Comparison of ENCODE assay signal across 1 cellular context in genomic region chr11:78290293-78291176, GRCh38.
A peak's percentile ranks its signal among the peaks of the same experiment; 100 is the strongest.
TF ChIP-seq lines count a peak whose summit lies in the region.

No MANE protein-coding gene starts in this region.

TF ChIP-seq in HepG2, 621 proteins besides CTCF, POLR2A, EP300 and RAD21 (continued from another document and continues in another):
- TF ChIP-seq, protein P1, sequence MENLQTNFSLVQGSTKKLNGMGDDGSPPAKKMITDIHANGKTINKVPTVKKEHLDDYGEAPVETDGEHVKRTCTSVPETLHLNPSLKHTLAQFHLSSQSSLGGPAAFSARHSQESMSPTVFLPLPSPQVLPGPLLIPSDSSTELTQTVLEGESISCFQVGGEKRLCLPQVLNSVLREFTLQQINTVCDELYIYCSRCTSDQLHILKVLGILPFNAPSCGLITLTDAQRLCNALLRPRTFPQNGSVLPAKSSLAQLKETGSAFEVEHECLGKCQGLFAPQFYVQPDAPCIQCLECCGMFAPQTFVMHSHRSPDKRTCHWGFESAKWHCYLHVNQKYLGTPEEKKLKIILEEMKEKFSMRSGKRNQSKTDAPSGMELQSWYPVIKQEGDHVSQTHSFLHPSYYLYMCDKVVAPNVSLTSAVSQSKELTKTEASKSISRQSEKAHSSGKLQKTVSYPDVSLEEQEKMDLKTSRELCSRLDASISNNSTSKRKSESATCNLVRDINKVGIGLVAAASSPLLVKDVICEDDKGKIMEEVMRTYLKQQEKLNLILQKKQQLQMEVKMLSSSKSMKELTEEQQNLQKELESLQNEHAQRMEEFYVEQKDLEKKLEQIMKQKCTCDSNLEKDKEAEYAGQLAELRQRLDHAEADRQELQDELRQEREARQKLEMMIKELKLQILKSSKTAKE (CRISPR knock-in tag; IDR thresholded peaks at IDR 0.05; ENCODE audit: borderline replicate concordance), result peak; percentile 91
- TF ChIP-seq BRCA1 (CRISPR knock-in tag; IDR thresholded peaks at IDR 0.05) (no peak), ZFP90 (CRISPR knock-in tag; IDR thresholded peaks at IDR 0.05; ENCODE audit: borderline replicate concordance) (no peak), GPN1 (CRISPR knock-in tag; IDR thresholded peaks at IDR 0.05; ENCODE audit: borderline replicate concordance) (no peak), YY1 (IDR thresholded peaks at IDR 0.05; ENCODE audit: insufficient read depth, insufficient replicate concordance, low read depth, low read length) (no peak), ZNF30 (CRISPR knock-in tag; IDR thresholded peaks at IDR 0.05) (no peak), CEBPB (IDR thresholded peaks at IDR 0.05; ENCODE audit: borderline replicate concordance, low read depth, low read length) (peak; percentile 100), RORA (CRISPR knock-in tag; IDR thresholded peaks at IDR 0.05) (0 out of 2 replicates have a peak, but pooled peaks have one; percentile 50), GATAD1 (CRISPR knock-in tag; IDR thresholded peaks at IDR 0.05) (peak; percentile 83), THYN1 (CRISPR knock-in tag; IDR thresholded peaks at IDR 0.05; ENCODE audit: borderline replicate concordance, low read depth) (no peak), TSC22D2 (CRISPR knock-in tag; IDR thresholded peaks at IDR 0.05; ENCODE audit: borderline replicate concordance) (peak; percentile 87), GATA4 (IDR thresholded peaks at IDR 0.05; ENCODE audit: borderline replicate concordance, low read depth) (peak; percentile 70; the same call in 1 of the 2 replicates), PPARG (CRISPR knock-in tag; conservative IDR thresholded peaks at IDR 0.05) (peak; percentile 94), ZNF432 (CRISPR knock-in tag; IDR thresholded peaks at IDR 0.05; ENCODE audit: borderline replicate concordance) (no peak), ZNF567 (CRISPR knock-in tag; IDR thresholded peaks at IDR 0.05; ENCODE audit: borderline replicate concordance) (no peak), SNAPC2 (CRISPR knock-in tag; IDR thresholded peaks at IDR 0.05) (no peak), BRF2 (CRISPR knock-in tag; IDR thresholded peaks at IDR 0.05) (no peak), RBM39 (IDR thresholded peaks at IDR 0.05; ENCODE audit: low read depth, low read length, poor library complexity, severe bottlenecking) (no peak), FOXA3 (CRISPR knock-in tag; IDR thresholded peaks at IDR 0.05) (peak; percentile 99), FOXP1 (IDR thresholded peaks at IDR 0.05) (peak; percentile 86), FOXP1 (CRISPR knock-in tag; IDR thresholded peaks at IDR 0.05) (peak; percentile 99), ZNF317 (CRISPR knock-in tag; IDR thresholded peaks at IDR 0.05) (peak; percentile 83; the same call in 1 of the 2 replicates), TERF1 (CRISPR knock-in tag; IDR thresholded peaks at IDR 0.05) (no peak)
- TF ChIP-seq, protein P2, sequence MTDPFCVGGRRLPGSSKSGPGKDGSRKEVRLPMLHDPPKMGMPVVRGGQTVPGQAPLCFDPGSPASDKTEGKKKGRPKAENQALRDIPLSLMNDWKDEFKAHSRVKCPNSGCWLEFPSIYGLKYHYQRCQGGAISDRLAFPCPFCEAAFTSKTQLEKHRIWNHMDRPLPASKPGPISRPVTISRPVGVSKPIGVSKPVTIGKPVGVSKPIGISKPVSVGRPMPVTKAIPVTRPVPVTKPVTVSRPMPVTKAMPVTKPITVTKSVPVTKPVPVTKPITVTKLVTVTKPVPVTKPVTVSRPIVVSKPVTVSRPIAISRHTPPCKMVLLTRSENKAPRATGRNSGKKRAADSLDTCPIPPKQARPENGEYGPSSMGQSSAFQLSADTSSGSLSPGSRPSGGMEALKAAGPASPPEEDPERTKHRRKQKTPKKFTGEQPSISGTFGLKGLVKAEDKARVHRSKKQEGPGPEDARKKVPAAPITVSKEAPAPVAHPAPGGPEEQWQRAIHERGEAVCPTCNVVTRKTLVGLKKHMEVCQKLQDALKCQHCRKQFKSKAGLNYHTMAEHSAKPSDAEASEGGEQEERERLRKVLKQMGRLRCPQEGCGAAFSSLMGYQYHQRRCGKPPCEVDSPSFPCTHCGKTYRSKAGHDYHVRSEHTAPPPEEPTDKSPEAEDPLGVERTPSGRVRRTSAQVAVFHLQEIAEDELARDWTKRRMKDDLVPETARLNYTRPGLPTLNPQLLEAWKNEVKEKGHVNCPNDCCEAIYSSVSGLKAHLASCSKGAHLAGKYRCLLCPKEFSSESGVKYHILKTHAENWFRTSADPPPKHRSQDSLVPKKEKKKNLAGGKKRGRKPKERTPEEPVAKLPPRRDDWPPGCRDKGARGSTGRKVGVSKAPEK (CRISPR knock-in tag; IDR thresholded peaks at IDR 0.05; ENCODE audit: borderline replicate concordance), result no peak
- TF ChIP-seq, protein P3, sequence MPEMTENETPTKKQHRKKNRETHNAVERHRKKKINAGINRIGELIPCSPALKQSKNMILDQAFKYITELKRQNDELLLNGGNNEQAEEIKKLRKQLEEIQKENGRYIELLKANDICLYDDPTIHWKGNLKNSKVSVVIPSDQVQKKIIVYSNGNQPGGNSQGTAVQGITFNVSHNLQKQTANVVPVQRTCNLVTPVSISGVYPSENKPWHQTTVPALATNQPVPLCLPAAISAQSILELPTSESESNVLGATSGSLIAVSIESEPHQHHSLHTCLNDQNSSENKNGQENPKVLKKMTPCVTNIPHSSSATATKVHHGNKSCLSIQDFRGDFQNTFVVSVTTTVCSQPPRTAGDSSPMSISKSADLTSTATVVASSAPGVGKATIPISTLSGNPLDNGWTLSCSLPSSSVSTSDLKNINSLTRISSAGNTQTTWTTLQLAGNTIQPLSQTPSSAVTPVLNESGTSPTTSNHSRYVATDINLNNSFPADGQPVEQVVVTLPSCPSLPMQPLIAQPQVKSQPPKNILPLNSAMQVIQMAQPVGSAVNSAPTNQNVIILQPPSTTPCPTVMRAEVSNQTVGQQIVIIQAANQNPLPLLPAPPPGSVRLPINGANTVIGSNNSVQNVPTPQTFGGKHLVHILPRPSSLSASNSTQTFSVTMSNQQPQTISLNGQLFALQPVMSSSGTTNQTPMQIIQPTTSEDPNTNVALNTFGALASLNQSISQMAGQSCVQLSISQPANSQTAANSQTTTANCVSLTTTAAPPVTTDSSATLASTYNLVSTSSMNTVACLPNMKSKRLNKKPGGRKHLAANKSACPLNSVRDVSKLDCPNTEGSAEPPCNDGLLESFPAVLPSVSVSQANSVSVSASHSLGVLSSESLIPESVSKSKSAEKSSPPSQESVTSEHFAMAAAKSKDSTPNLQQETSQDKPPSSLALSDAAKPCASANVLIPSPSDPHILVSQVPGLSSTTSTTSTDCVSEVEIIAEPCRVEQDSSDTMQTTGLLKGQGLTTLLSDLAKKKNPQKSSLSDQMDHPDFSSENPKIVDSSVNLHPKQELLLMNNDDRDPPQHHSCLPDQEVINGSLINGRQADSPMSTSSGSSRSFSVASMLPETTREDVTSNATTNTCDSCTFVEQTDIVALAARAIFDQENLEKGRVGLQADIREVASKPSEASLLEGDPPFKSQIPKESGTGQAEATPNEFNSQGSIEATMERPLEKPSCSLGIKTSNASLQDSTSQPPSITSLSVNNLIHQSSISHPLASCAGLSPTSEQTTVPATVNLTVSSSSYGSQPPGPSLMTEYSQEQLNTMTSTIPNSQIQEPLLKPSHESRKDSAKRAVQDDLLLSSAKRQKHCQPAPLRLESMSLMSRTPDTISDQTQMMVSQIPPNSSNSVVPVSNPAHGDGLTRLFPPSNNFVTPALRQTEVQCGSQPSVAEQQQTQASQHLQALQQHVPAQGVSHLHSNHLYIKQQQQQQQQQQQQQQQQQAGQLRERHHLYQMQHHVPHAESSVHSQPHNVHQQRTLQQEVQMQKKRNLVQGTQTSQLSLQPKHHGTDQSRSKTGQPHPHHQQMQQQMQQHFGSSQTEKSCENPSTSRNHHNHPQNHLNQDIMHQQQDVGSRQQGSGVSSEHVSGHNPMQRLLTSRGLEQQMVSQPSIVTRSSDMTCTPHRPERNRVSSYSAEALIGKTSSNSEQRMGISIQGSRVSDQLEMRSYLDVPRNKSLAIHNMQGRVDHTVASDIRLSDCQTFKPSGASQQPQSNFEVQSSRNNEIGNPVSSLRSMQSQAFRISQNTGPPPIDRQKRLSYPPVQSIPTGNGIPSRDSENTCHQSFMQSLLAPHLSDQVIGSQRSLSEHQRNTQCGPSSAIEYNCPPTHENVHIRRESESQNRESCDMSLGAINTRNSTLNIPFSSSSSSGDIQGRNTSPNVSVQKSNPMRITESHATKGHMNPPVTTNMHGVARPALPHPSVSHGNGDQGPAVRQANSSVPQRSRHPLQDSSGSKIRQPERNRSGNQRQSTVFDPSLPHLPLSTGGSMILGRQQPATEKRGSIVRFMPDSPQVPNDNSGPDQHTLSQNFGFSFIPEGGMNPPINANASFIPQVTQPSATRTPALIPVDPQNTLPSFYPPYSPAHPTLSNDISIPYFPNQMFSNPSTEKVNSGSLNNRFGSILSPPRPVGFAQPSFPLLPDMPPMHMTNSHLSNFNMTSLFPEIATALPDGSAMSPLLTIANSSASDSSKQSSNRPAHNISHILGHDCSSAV (CRISPR knock-in tag; IDR thresholded peaks at IDR 0.05; ENCODE audit: borderline replicate concordance), result no peak
- TF ChIP-seq, protein P4, sequence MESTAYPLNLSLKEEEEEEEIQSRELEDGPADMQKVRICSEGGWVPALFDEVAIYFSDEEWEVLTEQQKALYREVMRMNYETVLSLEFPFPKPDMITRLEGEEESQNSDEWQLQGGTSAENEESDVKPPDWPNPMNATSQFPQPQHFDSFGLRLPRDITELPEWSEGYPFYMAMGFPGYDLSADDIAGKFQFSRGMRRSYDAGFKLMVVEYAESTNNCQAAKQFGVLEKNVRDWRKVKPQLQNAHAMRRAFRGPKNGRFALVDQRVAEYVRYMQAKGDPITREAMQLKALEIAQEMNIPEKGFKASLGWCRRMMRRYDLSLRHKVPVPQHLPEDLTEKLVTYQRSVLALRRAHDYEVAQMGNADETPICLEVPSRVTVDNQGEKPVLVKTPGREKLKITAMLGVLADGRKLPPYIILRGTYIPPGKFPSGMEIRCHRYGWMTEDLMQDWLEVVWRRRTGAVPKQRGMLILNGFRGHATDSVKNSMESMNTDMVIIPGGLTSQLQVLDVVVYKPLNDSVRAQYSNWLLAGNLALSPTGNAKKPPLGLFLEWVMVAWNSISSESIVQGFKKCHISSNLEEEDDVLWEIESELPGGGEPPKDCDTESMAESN (CRISPR knock-in tag; conservative IDR thresholded peaks at IDR 0.05), result peak; percentile 96
- TF ChIP-seq, protein P5, sequence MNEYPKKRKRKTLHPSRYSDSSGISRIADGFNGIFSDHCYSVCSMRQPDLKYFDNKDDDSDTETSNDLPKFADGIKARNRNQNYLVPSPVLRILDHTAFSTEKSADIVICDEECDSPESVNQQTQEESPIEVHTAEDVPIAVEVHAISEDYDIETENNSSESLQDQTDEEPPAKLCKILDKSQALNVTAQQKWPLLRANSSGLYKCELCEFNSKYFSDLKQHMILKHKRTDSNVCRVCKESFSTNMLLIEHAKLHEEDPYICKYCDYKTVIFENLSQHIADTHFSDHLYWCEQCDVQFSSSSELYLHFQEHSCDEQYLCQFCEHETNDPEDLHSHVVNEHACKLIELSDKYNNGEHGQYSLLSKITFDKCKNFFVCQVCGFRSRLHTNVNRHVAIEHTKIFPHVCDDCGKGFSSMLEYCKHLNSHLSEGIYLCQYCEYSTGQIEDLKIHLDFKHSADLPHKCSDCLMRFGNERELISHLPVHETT (CRISPR knock-in tag; conservative IDR thresholded peaks at IDR 0.05), result peak; percentile 68; the same call in 1 of the 2 replicates
- TF ChIP-seq, protein P6, sequence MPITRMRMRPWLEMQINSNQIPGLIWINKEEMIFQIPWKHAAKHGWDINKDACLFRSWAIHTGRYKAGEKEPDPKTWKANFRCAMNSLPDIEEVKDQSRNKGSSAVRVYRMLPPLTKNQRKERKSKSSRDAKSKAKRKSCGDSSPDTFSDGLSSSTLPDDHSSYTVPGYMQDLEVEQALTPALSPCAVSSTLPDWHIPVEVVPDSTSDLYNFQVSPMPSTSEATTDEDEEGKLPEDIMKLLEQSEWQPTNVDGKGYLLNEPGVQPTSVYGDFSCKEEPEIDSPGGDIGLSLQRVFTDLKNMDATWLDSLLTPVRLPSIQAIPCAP (CRISPR knock-in tag; IDR thresholded peaks at IDR 0.05; ENCODE audit: low read depth), result no peak
- TF ChIP-seq, protein P7, sequence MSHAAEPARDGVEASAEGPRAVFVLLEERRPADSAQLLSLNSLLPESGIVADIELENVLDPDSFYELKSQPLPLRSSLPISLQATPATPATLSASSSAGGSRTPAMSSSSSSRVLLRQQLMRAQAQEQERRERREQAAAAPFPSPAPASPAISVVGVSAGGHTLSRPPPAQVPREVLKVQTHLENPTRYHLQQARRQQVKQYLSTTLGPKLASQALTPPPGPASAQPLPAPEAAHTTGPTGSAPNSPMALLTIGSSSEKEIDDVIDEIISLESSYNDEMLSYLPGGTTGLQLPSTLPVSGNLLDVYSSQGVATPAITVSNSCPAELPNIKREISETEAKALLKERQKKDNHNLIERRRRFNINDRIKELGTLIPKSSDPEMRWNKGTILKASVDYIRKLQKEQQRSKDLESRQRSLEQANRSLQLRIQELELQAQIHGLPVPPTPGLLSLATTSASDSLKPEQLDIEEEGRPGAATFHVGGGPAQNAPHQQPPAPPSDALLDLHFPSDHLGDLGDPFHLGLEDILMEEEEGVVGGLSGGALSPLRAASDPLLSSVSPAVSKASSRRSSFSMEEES (CRISPR knock-in tag; IDR thresholded peaks at IDR 0.05), result peak; percentile 100
- TF ChIP-seq, protein P8, sequence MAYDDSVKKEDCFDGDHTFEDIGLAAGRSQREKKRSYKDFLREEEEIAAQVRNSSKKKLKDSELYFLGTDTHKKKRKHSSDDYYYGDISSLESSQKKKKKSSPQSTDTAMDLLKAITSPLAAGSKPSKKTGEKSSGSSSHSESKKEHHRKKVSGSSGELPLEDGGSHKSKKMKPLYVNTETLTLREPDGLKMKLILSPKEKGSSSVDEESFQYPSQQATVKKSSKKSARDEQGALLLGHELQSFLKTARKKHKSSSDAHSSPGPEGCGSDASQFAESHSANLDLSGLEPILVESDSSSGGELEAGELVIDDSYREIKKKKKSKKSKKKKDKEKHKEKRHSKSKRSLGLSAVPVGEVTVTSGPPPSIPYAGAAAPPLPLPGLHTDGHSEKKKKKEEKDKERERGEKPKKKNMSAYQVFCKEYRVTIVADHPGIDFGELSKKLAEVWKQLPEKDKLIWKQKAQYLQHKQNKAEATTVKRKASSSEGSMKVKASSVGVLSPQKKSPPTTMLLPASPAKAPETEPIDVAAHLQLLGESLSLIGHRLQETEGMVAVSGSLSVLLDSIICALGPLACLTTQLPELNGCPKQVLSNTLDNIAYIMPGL (CRISPR knock-in tag; IDR thresholded peaks at IDR 0.05; ENCODE audit: borderline replicate concordance in 1 of 2, low read depth in 1 of 2), result no peak
